1 cellular context compared by ENCODE assay signal in the genomic region with DNA sequence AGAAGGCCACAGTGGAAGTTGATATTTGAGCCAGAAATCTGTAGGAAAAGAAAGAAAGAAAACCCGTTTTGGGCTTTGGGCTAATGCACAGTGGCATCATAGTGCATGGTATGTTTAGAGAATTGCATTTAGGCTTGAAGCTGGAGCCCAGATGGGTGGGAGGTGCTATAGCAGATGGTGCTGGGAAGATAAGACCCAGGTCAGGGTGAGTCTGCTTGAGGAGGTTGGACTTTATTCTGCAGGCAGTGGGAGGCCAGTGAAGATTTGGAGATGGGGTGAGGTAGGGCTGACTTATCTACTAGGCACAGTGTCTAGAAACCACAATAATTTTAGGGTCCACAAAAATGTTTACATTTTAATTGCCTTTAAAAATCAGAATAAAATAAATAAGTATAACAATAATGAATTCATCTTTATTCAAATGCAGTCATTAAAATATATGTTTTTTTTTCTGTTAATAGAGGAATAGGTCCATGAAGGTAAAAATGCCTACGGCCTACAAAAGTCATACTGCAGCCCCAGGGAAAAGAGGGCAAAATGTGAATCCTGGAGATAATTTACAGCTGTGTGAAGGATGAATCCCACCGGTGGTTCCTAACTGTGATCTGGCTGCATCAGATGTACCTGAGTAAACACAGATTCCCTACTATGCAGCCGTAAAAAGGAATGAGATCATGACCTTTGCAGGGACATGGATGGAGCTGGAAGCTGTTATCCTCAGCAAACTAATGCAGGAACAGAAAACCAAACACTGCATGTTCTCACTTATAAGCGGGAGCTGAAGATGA.
TF ChIP-seq lines count a peak whose summit lies in the region.

No MANE protein-coding gene starts in this region.

TF ChIP-seq in K562, 482 proteins besides CTCF, POLR2A, EP300 and RAD21 (continued from another document and continues in another):
- TF ChIP-seq, protein P1, sequence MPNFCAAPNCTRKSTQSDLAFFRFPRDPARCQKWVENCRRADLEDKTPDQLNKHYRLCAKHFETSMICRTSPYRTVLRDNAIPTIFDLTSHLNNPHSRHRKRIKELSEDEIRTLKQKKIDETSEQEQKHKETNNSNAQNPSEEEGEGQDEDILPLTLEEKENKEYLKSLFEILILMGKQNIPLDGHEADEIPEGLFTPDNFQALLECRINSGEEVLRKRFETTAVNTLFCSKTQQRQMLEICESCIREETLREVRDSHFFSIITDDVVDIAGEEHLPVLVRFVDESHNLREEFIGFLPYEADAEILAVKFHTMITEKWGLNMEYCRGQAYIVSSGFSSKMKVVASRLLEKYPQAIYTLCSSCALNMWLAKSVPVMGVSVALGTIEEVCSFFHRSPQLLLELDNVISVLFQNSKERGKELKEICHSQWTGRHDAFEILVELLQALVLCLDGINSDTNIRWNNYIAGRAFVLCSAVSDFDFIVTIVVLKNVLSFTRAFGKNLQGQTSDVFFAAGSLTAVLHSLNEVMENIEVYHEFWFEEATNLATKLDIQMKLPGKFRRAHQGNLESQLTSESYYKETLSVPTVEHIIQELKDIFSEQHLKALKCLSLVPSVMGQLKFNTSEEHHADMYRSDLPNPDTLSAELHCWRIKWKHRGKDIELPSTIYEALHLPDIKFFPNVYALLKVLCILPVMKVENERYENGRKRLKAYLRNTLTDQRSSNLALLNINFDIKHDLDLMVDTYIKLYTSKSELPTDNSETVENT (CRISPR knock-in tag; IDR thresholded peaks at IDR 0.05) = no peak
- TF ChIP-seq U2AF2 (optimal IDR thresholded peaks at IDR 0.05; ENCODE audit: low read depth, low read length) (no peak), GATAD2B (IDR thresholded peaks at IDR 0.05; ENCODE audit: borderline replicate concordance) (peak; percentile 45; the same call in 1 of the 2 replicates), ZNF584 (CRISPR knock-in tag; IDR thresholded peaks at IDR 0.05; ENCODE audit: low read depth) (no peak), ZNF551 (CRISPR knock-in tag; IDR thresholded peaks at IDR 0.05) (no peak), ZKSCAN8 (CRISPR knock-in tag; IDR thresholded peaks at IDR 0.05) (no peak), ZNF143 (CRISPR knock-in tag; IDR thresholded peaks at IDR 0.05) (no peak), ZNF444 (CRISPR knock-in tag; IDR thresholded peaks at IDR 0.05) (no peak), MIER1 (IDR thresholded peaks at IDR 0.05; ENCODE audit: low read depth) (no peak), ZNF699 (CRISPR knock-in tag; IDR thresholded peaks at IDR 0.05; ENCODE audit: insufficient replicate concordance) (no peak), POU5F1 (IDR thresholded peaks at IDR 0.05; ENCODE audit: borderline replicate concordance, low read depth, low read length, partially characterized antibody) (no peak), DMBX1 (CRISPR knock-in tag; IDR thresholded peaks at IDR 0.05; ENCODE audit: borderline replicate concordance) (no peak), XRCC3 (IDR thresholded peaks at IDR 0.05) (no peak), ZNF133 (CRISPR knock-in tag; IDR thresholded peaks at IDR 0.05) (no peak), GATA2 (CRISPR knock-in tag; IDR thresholded peaks at IDR 0.05) (peak; percentile 94), E2F3 (CRISPR knock-in tag; IDR thresholded peaks at IDR 0.05) (no peak), MAZ (CRISPR knock-in tag; conservative IDR thresholded peaks at IDR 0.05 in 1 of 2, IDR thresholded peaks at IDR 0.05 in 1 of 2) (peak; percentile 20 to 59; a peak in 3 of 4 replicates), SREBF1 (IDR thresholded peaks at IDR 0.05; ENCODE audit: borderline replicate concordance, low read depth, low read length) (no peak), CBFA2T3 (IDR thresholded peaks at IDR 0.05) (peak; percentile 97), ZNF79 (CRISPR knock-in tag; IDR thresholded peaks at IDR 0.05; ENCODE audit: low read depth) (no peak), ZNF212 (CRISPR knock-in tag; IDR thresholded peaks at IDR 0.05) (no peak), TCFL5 (CRISPR knock-in tag; conservative IDR thresholded peaks at IDR 0.05) (no peak), HOXB6 (CRISPR knock-in tag; IDR thresholded peaks at IDR 0.05; ENCODE audit: borderline replicate concordance) (no peak), MCM3 (IDR thresholded peaks at IDR 0.05) (no peak), SLC30A9 (CRISPR knock-in tag; IDR thresholded peaks at IDR 0.05) (no peak), GTF2A2 (tag; IDR thresholded peaks at IDR 0.05) (no peak), ETV5 (CRISPR knock-in tag; IDR thresholded peaks at IDR 0.05; ENCODE audit: low read depth) (no peak), RBBP5 (IDR thresholded peaks at IDR 0.05; ENCODE audit: borderline replicate concordance, insufficient read depth, low read length, poor library complexity, severe bottlenecking) (no peak), ZNF583 (CRISPR knock-in tag; IDR thresholded peaks at IDR 0.05) (peak; percentile 25; the same call in 1 of the 2 replicates), RBM22 (IDR thresholded peaks at IDR 0.05; ENCODE audit: low read depth, low read length, poor library complexity, severe bottlenecking) (no peak), CBX2 (IDR thresholded peaks at IDR 0.05; ENCODE audit: insufficient read depth, low read length, poor library complexity, severe bottlenecking) (no peak), NUFIP1 (IDR thresholded peaks at IDR 0.05; ENCODE audit: partially characterized antibody) (no peak), CREB1 (IDR thresholded peaks at IDR 0.05) (peak; percentile 64; the same call in 1 of the 2 replicates), CREB1 (CRISPR knock-in tag; IDR thresholded peaks at IDR 0.05) (no peak), ESRRB (CRISPR knock-in tag; IDR thresholded peaks at IDR 0.05; ENCODE audit: borderline replicate concordance) (no peak), CBFB (CRISPR knock-in tag; IDR thresholded peaks at IDR 0.05) (no peak), ZNF175 (CRISPR knock-in tag; IDR thresholded peaks at IDR 0.05; ENCODE audit: low read depth) (peak; percentile 71; the same call in 1 of the 2 replicates), MCM7 (IDR thresholded peaks at IDR 0.05) (no peak), JUN (IDR thresholded peaks at IDR 0.05; ENCODE audit: borderline replicate concordance, low read depth, low read length) (peak; percentile 13; the same call in 1 of the 2 replicates), JUN (CRISPR knock-in tag; IDR thresholded peaks at IDR 0.05; ENCODE audit: borderline replicate concordance) (no peak), CBFA2T2 (conservative IDR thresholded peaks at IDR 0.05) (peak; percentile 95), KDM1A (IDR thresholded peaks at IDR 0.05) (peak; percentile 82 to 87), FOS (IDR thresholded peaks at IDR 0.05; ENCODE audit: extremely low read depth, insufficient read length) (no peak)
- TF ChIP-seq, protein P2, sequence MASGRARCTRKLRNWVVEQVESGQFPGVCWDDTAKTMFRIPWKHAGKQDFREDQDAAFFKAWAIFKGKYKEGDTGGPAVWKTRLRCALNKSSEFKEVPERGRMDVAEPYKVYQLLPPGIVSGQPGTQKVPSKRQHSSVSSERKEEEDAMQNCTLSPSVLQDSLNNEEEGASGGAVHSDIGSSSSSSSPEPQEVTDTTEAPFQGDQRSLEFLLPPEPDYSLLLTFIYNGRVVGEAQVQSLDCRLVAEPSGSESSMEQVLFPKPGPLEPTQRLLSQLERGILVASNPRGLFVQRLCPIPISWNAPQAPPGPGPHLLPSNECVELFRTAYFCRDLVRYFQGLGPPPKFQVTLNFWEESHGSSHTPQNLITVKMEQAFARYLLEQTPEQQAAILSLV (tag; IDR thresholded peaks at IDR 0.05) = no peak
- TF ChIP-seq, protein P3, sequence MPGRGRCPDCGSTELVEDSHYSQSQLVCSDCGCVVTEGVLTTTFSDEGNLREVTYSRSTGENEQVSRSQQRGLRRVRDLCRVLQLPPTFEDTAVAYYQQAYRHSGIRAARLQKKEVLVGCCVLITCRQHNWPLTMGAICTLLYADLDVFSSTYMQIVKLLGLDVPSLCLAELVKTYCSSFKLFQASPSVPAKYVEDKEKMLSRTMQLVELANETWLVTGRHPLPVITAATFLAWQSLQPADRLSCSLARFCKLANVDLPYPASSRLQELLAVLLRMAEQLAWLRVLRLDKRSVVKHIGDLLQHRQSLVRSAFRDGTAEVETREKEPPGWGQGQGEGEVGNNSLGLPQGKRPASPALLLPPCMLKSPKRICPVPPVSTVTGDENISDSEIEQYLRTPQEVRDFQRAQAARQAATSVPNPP (IDR thresholded peaks at IDR 0.05; ENCODE audit: borderline replicate concordance, insufficient read depth, insufficient read length) = no peak
- TF ChIP-seq, protein P4, sequence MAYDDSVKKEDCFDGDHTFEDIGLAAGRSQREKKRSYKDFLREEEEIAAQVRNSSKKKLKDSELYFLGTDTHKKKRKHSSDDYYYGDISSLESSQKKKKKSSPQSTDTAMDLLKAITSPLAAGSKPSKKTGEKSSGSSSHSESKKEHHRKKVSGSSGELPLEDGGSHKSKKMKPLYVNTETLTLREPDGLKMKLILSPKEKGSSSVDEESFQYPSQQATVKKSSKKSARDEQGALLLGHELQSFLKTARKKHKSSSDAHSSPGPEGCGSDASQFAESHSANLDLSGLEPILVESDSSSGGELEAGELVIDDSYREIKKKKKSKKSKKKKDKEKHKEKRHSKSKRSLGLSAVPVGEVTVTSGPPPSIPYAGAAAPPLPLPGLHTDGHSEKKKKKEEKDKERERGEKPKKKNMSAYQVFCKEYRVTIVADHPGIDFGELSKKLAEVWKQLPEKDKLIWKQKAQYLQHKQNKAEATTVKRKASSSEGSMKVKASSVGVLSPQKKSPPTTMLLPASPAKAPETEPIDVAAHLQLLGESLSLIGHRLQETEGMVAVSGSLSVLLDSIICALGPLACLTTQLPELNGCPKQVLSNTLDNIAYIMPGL (CRISPR knock-in tag; IDR thresholded peaks at IDR 0.05) = no peak
- TF ChIP-seq, protein P5, sequence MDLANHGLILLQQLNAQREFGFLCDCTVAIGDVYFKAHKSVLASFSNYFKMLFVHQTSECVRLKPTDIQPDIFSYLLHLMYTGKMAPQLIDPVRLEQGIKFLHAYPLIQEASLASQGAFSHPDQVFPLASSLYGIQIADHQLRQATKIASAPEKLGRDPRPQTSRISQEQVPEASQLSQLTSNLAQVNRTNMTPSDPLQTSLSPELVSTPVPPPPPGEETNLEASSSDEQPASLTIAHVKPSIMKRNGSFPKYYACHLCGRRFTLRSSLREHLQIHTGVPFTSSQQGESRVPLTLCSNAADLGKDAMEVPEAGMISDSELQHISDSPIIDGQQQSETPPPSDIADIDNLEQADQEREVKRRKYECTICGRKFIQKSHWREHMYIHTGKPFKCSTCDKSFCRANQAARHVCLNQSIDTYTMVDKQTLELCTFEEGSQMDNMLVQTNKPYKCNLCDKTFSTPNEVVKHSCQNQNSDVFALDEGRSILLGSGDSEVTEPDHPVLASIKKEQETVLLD (IDR thresholded peaks at IDR 0.05) = no peak
- TF ChIP-seq, protein P6, sequence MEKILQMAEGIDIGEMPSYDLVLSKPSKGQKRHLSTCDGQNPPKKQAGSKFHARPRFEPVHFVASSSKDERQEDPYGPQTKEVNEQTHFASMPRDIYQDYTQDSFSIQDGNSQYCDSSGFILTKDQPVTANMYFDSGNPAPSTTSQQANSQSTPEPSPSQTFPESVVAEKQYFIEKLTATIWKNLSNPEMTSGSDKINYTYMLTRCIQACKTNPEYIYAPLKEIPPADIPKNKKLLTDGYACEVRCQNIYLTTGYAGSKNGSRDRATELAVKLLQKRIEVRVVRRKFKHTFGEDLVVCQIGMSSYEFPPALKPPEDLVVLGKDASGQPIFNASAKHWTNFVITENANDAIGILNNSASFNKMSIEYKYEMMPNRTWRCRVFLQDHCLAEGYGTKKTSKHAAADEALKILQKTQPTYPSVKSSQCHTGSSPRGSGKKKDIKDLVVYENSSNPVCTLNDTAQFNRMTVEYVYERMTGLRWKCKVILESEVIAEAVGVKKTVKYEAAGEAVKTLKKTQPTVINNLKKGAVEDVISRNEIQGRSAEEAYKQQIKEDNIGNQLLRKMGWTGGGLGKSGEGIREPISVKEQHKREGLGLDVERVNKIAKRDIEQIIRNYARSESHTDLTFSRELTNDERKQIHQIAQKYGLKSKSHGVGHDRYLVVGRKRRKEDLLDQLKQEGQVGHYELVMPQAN (IDR thresholded peaks at IDR 0.05; ENCODE audit: borderline replicate concordance) = no peak
- TF ChIP-seq, protein P7, sequence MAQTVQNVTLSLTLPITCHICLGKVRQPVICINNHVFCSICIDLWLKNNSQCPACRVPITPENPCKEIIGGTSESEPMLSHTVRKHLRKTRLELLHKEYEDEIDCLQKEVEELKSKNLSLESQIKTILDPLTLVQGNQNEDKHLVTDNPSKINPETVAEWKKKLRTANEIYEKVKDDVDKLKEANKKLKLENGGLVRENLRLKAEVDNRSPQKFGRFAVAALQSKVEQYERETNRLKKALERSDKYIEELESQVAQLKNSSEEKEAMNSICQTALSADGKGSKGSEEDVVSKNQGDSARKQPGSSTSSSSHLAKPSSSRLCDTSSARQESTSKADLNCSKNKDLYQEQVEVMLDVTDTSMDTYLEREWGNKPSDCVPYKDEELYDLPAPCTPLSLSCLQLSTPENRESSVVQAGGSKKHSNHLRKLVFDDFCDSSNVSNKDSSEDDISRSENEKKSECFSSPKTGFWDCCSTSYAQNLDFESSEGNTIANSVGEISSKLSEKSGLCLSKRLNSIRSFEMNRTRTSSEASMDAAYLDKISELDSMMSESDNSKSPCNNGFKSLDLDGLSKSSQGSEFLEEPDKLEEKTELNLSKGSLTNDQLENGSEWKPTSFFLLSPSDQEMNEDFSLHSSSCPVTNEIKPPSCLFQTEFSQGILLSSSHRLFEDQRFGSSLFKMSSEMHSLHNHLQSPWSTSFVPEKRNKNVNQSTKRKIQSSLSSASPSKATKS (CRISPR knock-in tag; IDR thresholded peaks at IDR 0.05) = no peak
- TF ChIP-seq, protein P8, sequence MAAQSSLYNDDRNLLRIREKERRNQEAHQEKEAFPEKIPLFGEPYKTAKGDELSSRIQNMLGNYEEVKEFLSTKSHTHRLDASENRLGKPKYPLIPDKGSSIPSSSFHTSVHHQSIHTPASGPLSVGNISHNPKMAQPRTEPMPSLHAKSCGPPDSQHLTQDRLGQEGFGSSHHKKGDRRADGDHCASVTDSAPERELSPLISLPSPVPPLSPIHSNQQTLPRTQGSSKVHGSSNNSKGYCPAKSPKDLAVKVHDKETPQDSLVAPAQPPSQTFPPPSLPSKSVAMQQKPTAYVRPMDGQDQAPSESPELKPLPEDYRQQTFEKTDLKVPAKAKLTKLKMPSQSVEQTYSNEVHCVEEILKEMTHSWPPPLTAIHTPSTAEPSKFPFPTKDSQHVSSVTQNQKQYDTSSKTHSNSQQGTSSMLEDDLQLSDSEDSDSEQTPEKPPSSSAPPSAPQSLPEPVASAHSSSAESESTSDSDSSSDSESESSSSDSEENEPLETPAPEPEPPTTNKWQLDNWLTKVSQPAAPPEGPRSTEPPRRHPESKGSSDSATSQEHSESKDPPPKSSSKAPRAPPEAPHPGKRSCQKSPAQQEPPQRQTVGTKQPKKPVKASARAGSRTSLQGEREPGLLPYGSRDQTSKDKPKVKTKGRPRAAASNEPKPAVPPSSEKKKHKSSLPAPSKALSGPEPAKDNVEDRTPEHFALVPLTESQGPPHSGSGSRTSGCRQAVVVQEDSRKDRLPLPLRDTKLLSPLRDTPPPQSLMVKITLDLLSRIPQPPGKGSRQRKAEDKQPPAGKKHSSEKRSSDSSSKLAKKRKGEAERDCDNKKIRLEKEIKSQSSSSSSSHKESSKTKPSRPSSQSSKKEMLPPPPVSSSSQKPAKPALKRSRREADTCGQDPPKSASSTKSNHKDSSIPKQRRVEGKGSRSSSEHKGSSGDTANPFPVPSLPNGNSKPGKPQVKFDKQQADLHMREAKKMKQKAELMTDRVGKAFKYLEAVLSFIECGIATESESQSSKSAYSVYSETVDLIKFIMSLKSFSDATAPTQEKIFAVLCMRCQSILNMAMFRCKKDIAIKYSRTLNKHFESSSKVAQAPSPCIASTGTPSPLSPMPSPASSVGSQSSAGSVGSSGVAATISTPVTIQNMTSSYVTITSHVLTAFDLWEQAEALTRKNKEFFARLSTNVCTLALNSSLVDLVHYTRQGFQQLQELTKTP (IDR thresholded peaks at IDR 0.05; ENCODE audit: low read depth in 1 of 2, partially characterized antibody in 2 of 2) = peak in 1 of 2 experiments; percentile 56
